In genomic region chr22:38456272-38456837, GRCh38 we compare ENCODE assay signal across 13 cellular contexts. TPM values are rescaled to one million over a fixed set of nuclear protein-coding genes. Genes with fewer than 3 reads are reported as not detected.
DNase-seq lines count a peak whose midpoint lies in the region; ATAC-seq, FAIRE-seq and TF ChIP-seq lines count a peak whose summit lies in the region.
"Had no signal": no experiment of that assay in that cellular context is flagged by ENCODE, and none has a peak within 500 bp of the region (broad histone marks: within the 10 kb centered on the region; RNA-seq: fewer than 3 reads in every experiment).

No MANE protein-coding gene starts in this region.

- in situ Hi-C loops in HepG2 (cut with HindIII; ENCODE audit: extremely low pct_ligation_motif_present, low pct_unique_long_range_greater_than_20kb) = no loop called here

- no peak overlapping the region for H2AFZ ChIP-seq in HepG2 (ENCODE audit: low read length)

- H3K36me3 ChIP-seq in HepG2 (replicated peaks in 1 of 2; ENCODE audit: control insufficient read depth in 1 of 2, insufficient read depth in 2 of 2, low read length in 2 of 2) = no peaks in the 10 kb centered on the region
- H3K36me3 ChIP-seq in right lobe of liver = no peaks in the 10 kb centered on the region
- no peaks in the 10 kb centered on the region for H3K36me3 ChIP-seq in effector memory CD4-positive, alpha-beta T cell (ENCODE audit: control insufficient read depth, insufficient read depth, low read length)
- H3K36me3 ChIP-seq in small intestine (ENCODE audit: control insufficient read depth in 2 of 2, insufficient read depth in 2 of 2, low read length in 2 of 2) = no peaks in the 10 kb centered on the region

- POLR2A ChIA-PET in HepG2 (lab: Yijun Ruan, JAX) = no interaction called here

- H4K20me1 ChIP-seq in HepG2 (ENCODE audit: insufficient read depth, low read length) = no peaks in the 10 kb centered on the region

- TF ChIP-seq POLR2A in HepG2 (IDR thresholded peaks at IDR 0.05; ENCODE audit: insufficient read depth in 1 of 2, low read depth in 2 of 2, low read length in 2 of 2) (no peak), right lobe of liver (IDR thresholded peaks at IDR 0.05) (no peak)

- no peak overlapping the region for H3K9ac ChIP-seq in HepG2 (ENCODE audit: insufficient read depth, low read depth, low read length)

- peak overlapping the region; percentile 58 for H3K4me2 ChIP-seq in HepG2 (ENCODE audit: low read depth, low read length)

- no peak for TF ChIP-seq RAD21 in HepG2 (CRISPR knock-in tag; IDR thresholded peaks at IDR 0.05)

- CTCF ChIA-PET in HepG2 (lab: Yijun Ruan, JAX; ENCODE audit: low intra/inter-chr PET ratio, low total read pairs) = no interaction called here

- no peaks in the 10 kb centered on the region for H3K9me3 Mint-ChIP-seq in activated T-helper 2 cell treated with anti-CD3 and anti-CD28 coated beads, Interferon-gamma antibody, Interleukin-2, Interleukin-4, amounts not matched to agents 10 μg/mL and 5 μg/mL and 100 μg/mL, durations not matched to agents 14 hours and 24 hours and 36 hours
- no peaks in the 10 kb centered on the region for H3K9me3 Mint-ChIP-seq in immature natural killer cell

- no peak for FAIRE-seq in HepG2 (lab: Jason Lieb, UNC)
- no peak for FAIRE-seq in small intestine (lab: Jason Lieb, UNC)

- BruUV-seq in HepG2 (replicated peaks; lab: Mats Ljungman, UMichigan) = no TSS peak

- peaks cover 73% of the 10 kb centered on the region for H3K27me3 Mint-ChIP-seq in activated T-helper 2 cell treated with anti-CD3 and anti-CD28 coated beads, Interferon-gamma antibody, Interleukin-2, Interleukin-4, amounts not matched to agents 10 μg/mL and 5 μg/mL and 100 μg/mL, durations not matched to agents 14 hours and 24 hours and 36 hours (ENCODE audit: low read depth)
- H3K27me3 Mint-ChIP-seq in immature natural killer cell (ENCODE audit: low read depth in 3 of 3) = peaks cover 26 to 47% (median 35%) of the 10 kb centered on the region in 3 donors

- no peak for TF ChIP-seq CTCF in HepG2 (CRISPR knock-in tag; IDR thresholded peaks at IDR 0.05)
- TF ChIP-seq CTCF in right lobe of liver (IDR thresholded peaks at IDR 0.05) = no peak

- H3K4me1 ChIP-seq in HepG2 (ENCODE audit: insufficient read depth, low read length) (peaks cover 26% of the 10 kb centered on the region), right lobe of liver (peaks cover 0 to 9% (median 0%) of the 10 kb centered on the region in 4 donors), small intestine (ENCODE audit: control insufficient read depth in 2 of 2, insufficient read depth in 1 of 2, low read depth in 1 of 2, low read length in 1 of 2) (no peaks in the 10 kb centered on the region)
- H3K4me1 ChIP-seq in effector memory CD4-positive, alpha-beta T cell (ENCODE audit: control insufficient read depth, insufficient read depth, low read length, poor library complexity, severe bottlenecking) = peaks cover 10% of the 10 kb centered on the region

- peaks cover 3% of the 10 kb centered on the region for H3K4me1 Mint-ChIP-seq in activated T-helper 2 cell treated with anti-CD3 and anti-CD28 coated beads, Interferon-gamma antibody, Interleukin-2, Interleukin-4, amounts not matched to agents 10 μg/mL and 5 μg/mL and 100 μg/mL, durations not matched to agents 14 hours and 24 hours and 36 hours (ENCODE audit: low read depth)
- peaks cover 0 to 12% of the 10 kb centered on the region in 2 donors for H3K4me1 Mint-ChIP-seq in immature natural killer cell

- no peak for DNase-seq in HepG2 (ENCODE audit: low spot score)
- DNase-seq in right lobe of liver = no peak
- DNase-seq in activated T-helper 2 cell treated with anti-CD3 and anti-CD28 coated beads, Interferon-gamma antibody, Interleukin-2, Interleukin-4, amounts not matched to agents 10 μg/mL and 5 μg/mL and 100 μg/mL, durations not matched to agents 14 hours and 24 hours and 36 hours (ENCODE audit: low spot score) = no peak
- no peak for DNase-seq in immature natural killer cell
- DNase-seq in dermis blood vessel endothelial cell = no peak
- no peak for DNase-seq in stimulated activated CD4-positive, alpha-beta T cell treated with anti-CD3 and anti-CD28 coated beads, Interleukin-2, amount 100 ng/mL, for 24 hours
- DNase-seq in effector memory CD4-positive, alpha-beta T cell = no peak
- no peak for DNase-seq in small intestine
- DNase-seq: NCI-H1048, SHP77 had no signal

- H3K27ac ChIP-seq in HepG2 (ENCODE audit: extremely low read length, insufficient read depth, low read length) (no peak overlapping the region), right lobe of liver (no peak overlapping the region), small intestine (ENCODE audit: low read depth in 1 of 2, low read length in 1 of 2) (no peak overlapping the region)
- H3K27ac ChIP-seq in effector memory CD4-positive, alpha-beta T cell (ENCODE audit: insufficient read depth, low read length, poor library complexity, severe bottlenecking) = no peak overlapping the region
- H3K27ac ChIP-seq: C4-2B had no signal

- 20% methylated on average over 8 of the region's 17 CpGs for WGBS in HepG2 (ENCODE audit: low lambda C conversion rate)
- WGBS in right lobe of liver (ENCODE audit: insufficient coverage, low coverage, low lambda C conversion rate, missing lambda C conversion rate) = 59% methylated on average over 3 of the region's 17 CpGs
- 21 to 45% (median 38%) methylated on average over 16 to 17 of the region's 17 CpGs for WGBS in small intestine, 3 donors

- H3K27ac Mint-ChIP-seq in activated T-helper 2 cell treated with anti-CD3 and anti-CD28 coated beads, Interferon-gamma antibody, Interleukin-2, Interleukin-4, amounts not matched to agents 10 μg/mL and 5 μg/mL and 100 μg/mL, durations not matched to agents 14 hours and 24 hours and 36 hours = no peak overlapping the region
- no peak overlapping the region for H3K27ac Mint-ChIP-seq in immature natural killer cell

- H3K36me3 Mint-ChIP-seq in activated T-helper 2 cell treated with anti-CD3 and anti-CD28 coated beads, Interferon-gamma antibody, Interleukin-2, Interleukin-4, amounts not matched to agents 10 μg/mL and 5 μg/mL and 100 μg/mL, durations not matched to agents 14 hours and 24 hours and 36 hours (ENCODE audit: low read depth) = peaks cover 3% of the 10 kb centered on the region
- no peaks in the 10 kb centered on the region for H3K36me3 Mint-ChIP-seq in immature natural killer cell

- peak overlapping the region in 2 of 3 experiments; percentile 42 to 73; a peak in 2 of 6 replicates for H3K4me3 ChIP-seq in HepG2 (replicated peaks in 1 of 3; ENCODE audit: insufficient read depth in 1 of 3, low read depth in 2 of 3, low read length in 3 of 3)
- H3K4me3 ChIP-seq in right lobe of liver = no peak overlapping the region
- no peak overlapping the region for H3K4me3 ChIP-seq in effector memory CD4-positive, alpha-beta T cell (ENCODE audit: insufficient read depth, low read depth, low read length, poor library complexity, severe bottlenecking)
- H3K4me3 ChIP-seq in small intestine (ENCODE audit: low read depth in 1 of 2, low read length in 2 of 2) = no peak overlapping the region

- peaks cover 17 to 73% of the 10 kb centered on the region in 2 experiments for H3K27me3 ChIP-seq in HepG2 (ENCODE audit: control insufficient read depth in 1 of 2, insufficient read depth in 2 of 2, low read length in 2 of 2)
- peaks cover 7% of the 10 kb centered on the region in 2 donors for H3K27me3 ChIP-seq in right lobe of liver
- peaks cover 43% of the 10 kb centered on the region for H3K27me3 ChIP-seq in effector memory CD4-positive, alpha-beta T cell (replicated peaks; ENCODE audit: control insufficient read depth, insufficient read depth, low read length, poor library complexity, severe bottlenecking)
- H3K27me3 ChIP-seq in small intestine (ENCODE audit: control insufficient read depth in 2 of 2, insufficient read depth in 2 of 2, low read length in 2 of 2) = peaks cover 0 to 35% of the 10 kb centered on the region in 2 donors

- ATAC-seq in HepG2 = no peak
- ATAC-seq in right lobe of liver = no peak

- H3K4me3 Mint-ChIP-seq in activated T-helper 2 cell treated with anti-CD3 and anti-CD28 coated beads, Interferon-gamma antibody, Interleukin-2, Interleukin-4, amounts not matched to agents 10 μg/mL and 5 μg/mL and 100 μg/mL, durations not matched to agents 14 hours and 24 hours and 36 hours (ENCODE audit: low read depth) = peak overlapping the region; percentile 60
- H3K4me3 Mint-ChIP-seq in immature natural killer cell = peak overlapping the region; percentile 43 to 76 (median 72)

- no peaks in the 10 kb centered on the region for H3K79me2 ChIP-seq in HepG2 (ENCODE audit: insufficient read depth, low read length)

- TF ChIP-seq EP300 in HepG2 (IDR thresholded peaks at IDR 0.05; ENCODE audit: low read depth in 2 of 2, low read length in 2 of 2) (no peak), HepG2 (CRISPR knock-in tag; IDR thresholded peaks at IDR 0.05; ENCODE audit: borderline replicate concordance) (no peak)

- H3K9me3 ChIP-seq in HepG2 (ENCODE audit: low read length) (no peaks in the 10 kb centered on the region), right lobe of liver (no peaks in the 10 kb centered on the region), small intestine (ENCODE audit: control insufficient read depth, low read depth) (no peaks in the 10 kb centered on the region)
- no peaks in the 10 kb centered on the region for H3K9me3 ChIP-seq in effector memory CD4-positive, alpha-beta T cell (ENCODE audit: control insufficient read depth, low read length)

- intact Hi-C loops in HepG2 (cut with micrococcal nuclease; ENCODE audit: unreplicated experiment) (no loop called here), right lobe of liver (cut with DNase I) (no loop called here)
- intact Hi-C loops in activated T-helper 2 cell treated with anti-CD3 and anti-CD28 coated beads, Interferon-gamma antibody, Interleukin-2, Interleukin-4, amounts not matched to agents 10 μg/mL and 5 μg/mL and 100 μg/mL, durations not matched to agents 14 hours and 24 hours and 36 hours (cut with micrococcal nuclease) = no loop called here

RNA-seq across cellular contexts. Expression of gene KCNJ4, which starts 1.4 kb away (rescaled TPM):
- total RNA-seq in HepG2 (2016; rRNA removed; fragmentation: Illumina TruSeq; extraction: Trizol) (not detected in 2 replicates), right lobe of liver (not detected), dermis blood vessel endothelial cell (not detected in 2 replicates)
- not detected in 2 replicates for total RNA-seq in HepG2 (2016; cell fraction: cytosol; rRNA removed; fragmentation: Illumina TruSeq; extraction: Trizol; ENCODE audit: low read depth)
- total RNA-seq in HepG2 (2016; cell fraction: insoluble cytoplasmic fraction; rRNA removed; fragmentation: Illumina TruSeq; extraction: Trizol) = not detected in 2 replicates
- total RNA-seq in HepG2 (2016; cell fraction: membrane; rRNA removed; fragmentation: Illumina TruSeq; extraction: Trizol) = not detected in 2 replicates
- total RNA-seq in HepG2 (2016; cell fraction: nucleus; rRNA removed; fragmentation: Illumina TruSeq; extraction: Trizol) = not detected in 2 replicates
- polyA plus RNA-seq in HepG2 (2011; rRNA removed) (not detected in 2 replicates), immature natural killer cell (not detected), small intestine (under 1 TPM in 1 of 3 donors, not detected in 2; 0.06 TPM)
- 0.03 TPM in 1 of 2 replicates, not detected in the other for polyA plus RNA-seq in HepG2 (2011; cell fraction: cytosol; rRNA removed)
- not detected in 2 replicates for polyA plus RNA-seq in HepG2 (2011; cell fraction: nucleus; rRNA removed)
- not detected in 2 replicates for polyA plus RNA-seq in HepG2 (2012)
- polyA plus RNA-seq in HepG2 (2016; cell fraction: cytosol; fragmentation: Illumina TruSeq; extraction: Trizol; ENCODE audit: low read depth) = not detected in 2 replicates
- polyA plus RNA-seq in HepG2 (2016; cell fraction: insoluble cytoplasmic fraction; fragmentation: Illumina TruSeq; extraction: Trizol; ENCODE audit: low read depth) = not detected in 2 replicates
- not detected in 2 replicates for polyA plus RNA-seq in HepG2 (2016; cell fraction: membrane; fragmentation: Illumina TruSeq; extraction: Trizol; ENCODE audit: low read depth)
- not detected in 2 replicates for polyA plus RNA-seq in HepG2 (2016; cell fraction: nucleus; fragmentation: Illumina TruSeq; extraction: Trizol; ENCODE audit: insufficient read depth, low read depth)
- polyA minus RNA-seq in HepG2 (2011; rRNA and poly(A)+ RNA removed; ENCODE audit: low replicate concordance) = not detected in 2 replicates
- not detected in 2 replicates for polyA minus RNA-seq in HepG2 (2011; cell fraction: cytosol; rRNA and poly(A)+ RNA removed)
- polyA minus RNA-seq in HepG2 (2011; cell fraction: nucleus; rRNA and poly(A)+ RNA removed) = not detected in 2 replicates
- total RNA-seq in activated T-helper 2 cell treated with anti-CD3 and anti-CD28 coated beads, Interferon-gamma antibody, Interleukin-2, Interleukin-4, amounts not matched to agents 10 μg/mL and 5 μg/mL and 100 μg/mL, durations not matched to agents 14 hours and 24 hours and 36 hours = not detected in 2 replicates
- total RNA-seq: bronchial epithelial cell had no signal
- polyA plus RNA-seq: liver had no signal

RNA-seq across cellular contexts. Expression of gene KDELR3, which starts 11.5 kb away (rescaled TPM):
- 18.9 and 24.2 TPM in 2 replicates for total RNA-seq in HepG2 (2016; rRNA removed; fragmentation: Illumina TruSeq; extraction: Trizol)
- total RNA-seq in HepG2 (2016; cell fraction: cytosol; rRNA removed; fragmentation: Illumina TruSeq; extraction: Trizol; ENCODE audit: low read depth) = 15.4 and 17.8 TPM in 2 replicates
- 18.4 and 24.9 TPM in 2 replicates for total RNA-seq in HepG2 (2016; cell fraction: insoluble cytoplasmic fraction; rRNA removed; fragmentation: Illumina TruSeq; extraction: Trizol)
- 25.0 and 25.7 TPM in 2 replicates for total RNA-seq in HepG2 (2016; cell fraction: membrane; rRNA removed; fragmentation: Illumina TruSeq; extraction: Trizol)
- total RNA-seq in HepG2 (2016; cell fraction: nucleus; rRNA removed; fragmentation: Illumina TruSeq; extraction: Trizol) = 24.1 and 25.4 TPM in 2 replicates
- 44.4 and 65.7 TPM in 2 replicates for polyA plus RNA-seq in HepG2 (2011; rRNA removed)
- polyA plus RNA-seq in HepG2 (2011; cell fraction: cytosol; rRNA removed) = 51.3 and 51.5 TPM in 2 replicates
- 13.4 and 13.6 TPM in 2 replicates for polyA plus RNA-seq in HepG2 (2011; cell fraction: nucleus; rRNA removed)
- 25.3 and 25.4 TPM in 2 replicates for polyA plus RNA-seq in HepG2 (2012)
- 22.6 and 32.8 TPM in 2 replicates for polyA plus RNA-seq in HepG2 (2016; cell fraction: cytosol; fragmentation: Illumina TruSeq; extraction: Trizol; ENCODE audit: low read depth)
- 25.8 and 26.8 TPM in 2 replicates for polyA plus RNA-seq in HepG2 (2016; cell fraction: insoluble cytoplasmic fraction; fragmentation: Illumina TruSeq; extraction: Trizol; ENCODE audit: low read depth)
- 31.8 and 34.1 TPM in 2 replicates for polyA plus RNA-seq in HepG2 (2016; cell fraction: membrane; fragmentation: Illumina TruSeq; extraction: Trizol; ENCODE audit: low read depth)
- 38.2 and 40.9 TPM in 2 replicates for polyA plus RNA-seq in HepG2 (2016; cell fraction: nucleus; fragmentation: Illumina TruSeq; extraction: Trizol; ENCODE audit: insufficient read depth, low read depth)
- 11.9 and 47.4 TPM in 2 replicates for polyA minus RNA-seq in HepG2 (2011; rRNA and poly(A)+ RNA removed; ENCODE audit: low replicate concordance)
- polyA minus RNA-seq in HepG2 (2011; cell fraction: cytosol; rRNA and poly(A)+ RNA removed) = 22.6 and 22.7 TPM in 2 replicates
- polyA minus RNA-seq in HepG2 (2011; cell fraction: nucleus; rRNA and poly(A)+ RNA removed) = 6.4 and 12.8 TPM in 2 replicates
- 10 to 100 TPM in 3 of 6 experiments, 1 to 10 TPM in 3; 2.4 to 53.8 (median 12.8) TPM for total RNA-seq in right lobe of liver
- 2.2 and 3.7 TPM in 2 replicates for total RNA-seq in activated T-helper 2 cell treated with anti-CD3 and anti-CD28 coated beads, Interferon-gamma antibody, Interleukin-2, Interleukin-4, amounts not matched to agents 10 μg/mL and 5 μg/mL and 100 μg/mL, durations not matched to agents 14 hours and 24 hours and 36 hours
- polyA plus RNA-seq in immature natural killer cell = under 1 TPM in 1 of 3 donors, not detected in 2; 0.56 TPM
- total RNA-seq in dermis blood vessel endothelial cell = 30.6 and 45.3 TPM in 2 replicates
- 10 to 100 TPM in 1 of 3 donors, 1 to 10 TPM in 2; 6.5 to 12.3 (median 9.2) TPM for polyA plus RNA-seq in small intestine

RNA-seq across cellular contexts. Expression of gene DDX17, which starts 49.8 kb away (rescaled TPM):
- total RNA-seq in HepG2 (2016; rRNA removed; fragmentation: Illumina TruSeq; extraction: Trizol) (238 and 251 TPM in 2 replicates), right lobe of liver (100 to 1,000 TPM; 128 to 205 (median 184) TPM), dermis blood vessel endothelial cell (414 and 538 TPM in 2 replicates)
- 42.5 and 43.8 TPM in 2 replicates for total RNA-seq in HepG2 (2016; cell fraction: cytosol; rRNA removed; fragmentation: Illumina TruSeq; extraction: Trizol; ENCODE audit: low read depth)
- total RNA-seq in HepG2 (2016; cell fraction: insoluble cytoplasmic fraction; rRNA removed; fragmentation: Illumina TruSeq; extraction: Trizol) = 229 and 234 TPM in 2 replicates
- total RNA-seq in HepG2 (2016; cell fraction: membrane; rRNA removed; fragmentation: Illumina TruSeq; extraction: Trizol) = 50.6 and 57.8 TPM in 2 replicates
- total RNA-seq in HepG2 (2016; cell fraction: nucleus; rRNA removed; fragmentation: Illumina TruSeq; extraction: Trizol) = 224 and 247 TPM in 2 replicates
- polyA plus RNA-seq in HepG2 (2011; rRNA removed) (344 and 362 TPM in 2 replicates), immature natural killer cell (10 to 100 TPM; 25.9 to 59.1 (median 26.9) TPM), small intestine (100 to 1,000 TPM in 2 of 3 donors, 10 to 100 TPM in 1; 72.4 to 104 (median 104) TPM)
- 156 and 197 TPM in 2 replicates for polyA plus RNA-seq in HepG2 (2011; cell fraction: cytosol; rRNA removed)
- polyA plus RNA-seq in HepG2 (2011; cell fraction: nucleus; rRNA removed) = 920 and 1,014 TPM in 2 replicates
- 102 and 112 TPM in 2 replicates for polyA plus RNA-seq in HepG2 (2012)
- polyA plus RNA-seq in HepG2 (2016; cell fraction: cytosol; fragmentation: Illumina TruSeq; extraction: Trizol; ENCODE audit: low read depth) = 3.1 and 3.6 TPM in 2 replicates
- polyA plus RNA-seq in HepG2 (2016; cell fraction: insoluble cytoplasmic fraction; fragmentation: Illumina TruSeq; extraction: Trizol; ENCODE audit: low read depth) = 120 and 135 TPM in 2 replicates
- 11.9 and 15.1 TPM in 2 replicates for polyA plus RNA-seq in HepG2 (2016; cell fraction: membrane; fragmentation: Illumina TruSeq; extraction: Trizol; ENCODE audit: low read depth)
- 326 and 352 TPM in 2 replicates for polyA plus RNA-seq in HepG2 (2016; cell fraction: nucleus; fragmentation: Illumina TruSeq; extraction: Trizol; ENCODE audit: insufficient read depth, low read depth)
- 454 and 540 TPM in 2 replicates for polyA minus RNA-seq in HepG2 (2011; rRNA and poly(A)+ RNA removed; ENCODE audit: low replicate concordance)
- polyA minus RNA-seq in HepG2 (2011; cell fraction: cytosol; rRNA and poly(A)+ RNA removed) = 210 and 220 TPM in 2 replicates
- polyA minus RNA-seq in HepG2 (2011; cell fraction: nucleus; rRNA and poly(A)+ RNA removed) = 473 and 556 TPM in 2 replicates
- total RNA-seq in activated T-helper 2 cell treated with anti-CD3 and anti-CD28 coated beads, Interferon-gamma antibody, Interleukin-2, Interleukin-4, amounts not matched to agents 10 μg/mL and 5 μg/mL and 100 μg/mL, durations not matched to agents 14 hours and 24 hours and 36 hours = 378 and 391 TPM in 2 replicates

Comparison
In these comparisons a context has a peak if more than half of its experiments do, and no peak if none do; other contexts are left out.
1. H3K4me3 ChIP-seq: peak in HepG2 (2 of 3); none in right lobe of liver (0 of 3), effector memory CD4-positive, alpha-beta T cell (single experiment) and small intestine (0 of 2).